9 cellular contexts compared by ENCODE assay signal in the genomic region with DNA sequence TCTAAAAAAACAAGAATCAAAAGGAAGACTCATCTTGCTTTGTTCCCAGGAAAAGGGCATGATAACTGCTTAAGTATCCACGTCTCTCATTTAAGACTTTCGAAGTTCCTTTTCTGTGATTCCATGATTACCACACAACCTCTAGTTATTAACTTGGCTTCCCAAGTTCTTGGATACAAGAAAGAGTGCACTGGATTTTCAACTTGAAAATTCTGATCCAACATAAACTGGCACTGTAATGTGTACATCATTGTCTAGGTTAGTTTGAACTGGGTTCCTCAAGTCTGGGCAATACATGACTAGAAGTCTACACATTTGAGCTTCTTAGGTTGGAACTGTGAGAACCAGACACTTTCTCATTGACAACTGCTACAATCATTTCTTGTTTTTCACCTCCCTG. TPM values are rescaled to one million over a fixed set of nuclear protein-coding genes. Genes with fewer than 3 reads are reported as not detected.
DNase-seq lines count a peak whose midpoint lies in the region; ATAC-seq and TF ChIP-seq lines count a peak whose summit lies in the region.
"Had no signal": no experiment of that assay in that cellular context is flagged by ENCODE, and none has a peak within 500 bp of the region (broad histone marks: within the 10 kb centered on the region; RNA-seq: fewer than 3 reads in every experiment).

No MANE protein-coding gene starts in this region.

- H3K4me1 ChIP-seq in HUES48 (ENCODE audit: control insufficient read depth, insufficient read depth, low read length), result peaks cover 28% of the 10 kb centered on the region; the same call in 1 of the 2 replicates
- H3K4me1 ChIP-seq in muscle layer of duodenum (ENCODE audit: control insufficient read depth in 1 of 2, insufficient read depth in 2 of 2, low read length in 2 of 2), result peaks cover 4 to 41% of the 10 kb centered on the region in 2 donors

- H3K9ac ChIP-seq in HUES48 (ENCODE audit: low read depth, low read length), result no peak overlapping the region

- H3K4me3 Mint-ChIP-seq in CD14-positive monocyte, result peak overlapping the region in 1 of 2 donors; percentile 15
- no peak overlapping the region for H3K4me3 Mint-ChIP-seq in stimulated activated effector memory CD8-positive, alpha-beta T cell treated with anti-CD3 and anti-CD28 coated beads, Interleukin-12 subunit alpha, Interleukin-12 subunit beta, amount 100 ng/mL, for 72 hours

- H3K27ac Mint-ChIP-seq in CD14-positive monocyte, result peak overlapping the region in 4 of 7 donors; percentile 14 to 74 (median 40)
- no peak overlapping the region for H3K27ac Mint-ChIP-seq in stimulated activated effector memory CD8-positive, alpha-beta T cell treated with anti-CD3 and anti-CD28 coated beads, Interleukin-12 subunit alpha, Interleukin-12 subunit beta, amount 100 ng/mL, for 72 hours

- no peak for ATAC-seq in stimulated activated effector memory CD8-positive, alpha-beta T cell treated with anti-CD3 and anti-CD28 coated beads, Interleukin-12 subunit alpha, Interleukin-12 subunit beta, amount 100 ng/mL, for 72 hours
- ATAC-seq in GM19397 (IDR thresholded peaks at IDR 0.05; ENCODE audit: unreplicated experiment) (no peak), HG03196 (IDR thresholded peaks at IDR 0.05; ENCODE audit: unreplicated experiment) (no peak)

- intact Hi-C loops in CD14-positive monocyte (cut with micrococcal nuclease), result loop anchor here (5.0 to 10.0 kb wide), 5 partner anchors 63 to 292 kb away; partner anchors contain the start of genes PRPF39 (in 2 of the 2), FANCM (in 1 of the 2) and MIS18BP1 (in 1 of the 2)

- H3K27me3 Mint-ChIP-seq in CD14-positive monocyte (ENCODE audit: low read depth in 3 of 3), result no peaks in the 10 kb centered on the region

- H3K36me3 ChIP-seq in HUES48 (ENCODE audit: control insufficient read depth, insufficient read depth, low read length) (no peaks in the 10 kb centered on the region), brain microvascular endothelial cell (replicated peaks) (no peaks in the 10 kb centered on the region), muscle layer of duodenum (ENCODE audit: control insufficient read depth in 1 of 2, insufficient read depth in 2 of 2, low read length in 2 of 2) (peaks cover 0 to 4% of the 10 kb centered on the region in 2 donors)

- peaks cover 0 to 3% of the 10 kb centered on the region in 2 donors for H3K36me3 Mint-ChIP-seq in CD14-positive monocyte
- peaks cover 21% of the 10 kb centered on the region for H3K36me3 Mint-ChIP-seq in stimulated activated effector memory CD8-positive, alpha-beta T cell treated with anti-CD3 and anti-CD28 coated beads, Interleukin-12 subunit alpha, Interleukin-12 subunit beta, amount 100 ng/mL, for 72 hours

- H3K27me3 ChIP-seq in HUES48 (ENCODE audit: control insufficient read depth, insufficient read depth, low read length) (no peaks in the 10 kb centered on the region), brain microvascular endothelial cell (replicated peaks) (no peaks in the 10 kb centered on the region), muscle layer of duodenum (ENCODE audit: low read depth, low read length) (no peaks in the 10 kb centered on the region)

- TF ChIP-seq CTCF in CD14-positive monocyte (IDR thresholded peaks at IDR 0.05) (no peak), brain microvascular endothelial cell (IDR thresholded peaks at IDR 0.05; ENCODE audit: low read depth, low read length, missing control alignments) (no peak)

- H3K4me1 Mint-ChIP-seq in CD14-positive monocyte, result peaks cover 40% of the 10 kb centered on the region
- peaks cover 39% of the 10 kb centered on the region for H3K4me1 Mint-ChIP-seq in stimulated activated effector memory CD8-positive, alpha-beta T cell treated with anti-CD3 and anti-CD28 coated beads, Interleukin-12 subunit alpha, Interleukin-12 subunit beta, amount 100 ng/mL, for 72 hours

- H3K4me3 ChIP-seq in HUES48 (ENCODE audit: low read depth, low read length) (peak overlapping the region; percentile 82), brain microvascular endothelial cell (ENCODE audit: low read depth, low read length) (peak overlapping the region; percentile 95), muscle layer of duodenum (ENCODE audit: low read depth in 1 of 2, low read length in 2 of 2) (peak overlapping the region; percentile 96 to 100)

- H3K9me3 Mint-ChIP-seq in CD14-positive monocyte, result peaks cover 0 to 15% (median 6%) of the 10 kb centered on the region in 7 donors
- peaks cover 3% of the 10 kb centered on the region for H3K9me3 Mint-ChIP-seq in stimulated activated effector memory CD8-positive, alpha-beta T cell treated with anti-CD3 and anti-CD28 coated beads, Interleukin-12 subunit alpha, Interleukin-12 subunit beta, amount 100 ng/mL, for 72 hours

- in situ Hi-C loops in brain microvascular endothelial cell (cut with HindIII; ENCODE audit: low pct_ligation_motif_present, low sequenced_read_pairs), result no loop called here

- H3K27ac ChIP-seq in HUES48 (ENCODE audit: low read depth, low read length) (no peak overlapping the region), brain microvascular endothelial cell (peak overlapping the region; percentile 8), muscle layer of duodenum (ENCODE audit: low read length) (no peak overlapping the region)

- DNase-seq in CD14-positive monocyte (ENCODE audit: low spot score) (no peak), brain microvascular endothelial cell (no peak), AML-193 (lab: John Stamatoyannopoulos, UW) (no peak)
- DNase-seq in stimulated activated effector memory CD8-positive, alpha-beta T cell treated with anti-CD3 and anti-CD28 coated beads, Interleukin-12 subunit alpha, Interleukin-12 subunit beta, amount 100 ng/mL, for 72 hours (ENCODE audit: low spot score in 2 of 2), result no peak
- DNase-seq: NCI-H2081 treated with DMSO at 0.1 percent for 48 hours had no signal

- no peaks in the 10 kb centered on the region for H3K9me3 ChIP-seq in HUES48 (ENCODE audit: control insufficient read depth, insufficient read depth, low read length)
- H3K9me3 ChIP-seq in muscle layer of duodenum (ENCODE audit: control insufficient read depth in 1 of 2, low read length in 2 of 2), result no peaks in the 10 kb centered on the region

RNA-seq across cellular contexts. Expression of gene KLHL28, which starts 1.6 kb away (rescaled TPM):
- polyA plus RNA-seq in CD14-positive monocyte, result 10 to 100 TPM; 16.4 to 16.8 TPM

RNA-seq across cellular contexts. Expression of gene TOGARAM1, which starts 1.8 kb away (rescaled TPM):
- 1 to 10 TPM; 2.6 to 3.4 TPM for polyA plus RNA-seq in CD14-positive monocyte
